In the genomic region with DNA sequence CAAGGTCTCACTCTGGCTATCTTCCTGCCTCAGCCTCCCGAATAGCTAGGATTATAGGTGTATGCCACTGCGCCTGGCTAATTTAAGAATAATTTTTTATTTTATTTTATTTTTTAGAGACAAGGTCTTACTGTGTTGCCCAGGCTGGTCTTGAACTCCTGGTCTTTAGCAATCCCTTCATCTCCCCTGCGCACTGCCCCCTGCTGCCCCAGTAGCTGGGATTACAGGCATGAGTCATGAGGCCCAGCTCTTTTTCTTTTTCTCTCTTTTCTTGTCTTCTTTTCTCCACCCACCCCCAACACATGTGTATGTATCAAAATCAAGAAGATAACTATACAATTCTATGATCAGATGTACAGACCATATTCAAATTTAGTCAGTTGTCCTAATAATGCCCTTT, we compare ENCODE assay signal across 11 cellular contexts.
A peak's percentile ranks its signal among the peaks of the same experiment; 100 is the strongest.
DNase-seq lines count a peak whose midpoint lies in the region; ATAC-seq and TF ChIP-seq lines count a peak whose summit lies in the region.
"Had no signal": no experiment of that assay in that cellular context is flagged by ENCODE, and none has a peak within 500 bp of the region (broad histone marks: within the 10 kb centered on the region; RNA-seq: fewer than 3 reads in every experiment).

No MANE protein-coding gene starts in this region.

- in situ Hi-C loops in GM13977 (cut with MboI; ENCODE audit: low pct_unique_long_range_greater_than_20kb, low sequenced_read_pairs, unreplicated experiment), result no loop called here

- H3K36me3 Mint-ChIP-seq in activated CD4-positive, alpha-beta T cell treated with anti-CD3 and anti-CD28 coated beads for 36 hours (ENCODE audit: low read depth), result peaks cover 14% of the 10 kb centered on the region

- H3K4me1 Mint-ChIP-seq in activated CD4-positive, alpha-beta T cell treated with anti-CD3 and anti-CD28 coated beads for 36 hours, result peaks cover 8% of the 10 kb centered on the region

- POLR2A ChIA-PET in activated CD4-positive, alpha-beta T cell treated with anti-CD3 and anti-CD28 coated beads for 36 hours (lab: Charles Lee), result interaction anchor here (0.6 to 0.7 kb wide), 2 partner anchors 33 to 499 kb away, joined by 3 read pairs; no protein-coding TSS in a partner anchor

- peaks cover 4% of the 10 kb centered on the region for H3K9me3 Mint-ChIP-seq in activated CD4-positive, alpha-beta T cell treated with anti-CD3 and anti-CD28 coated beads for 36 hours (ENCODE audit: low read depth)

- TF ChIP-seq CTCF in GM13977 (IDR thresholded peaks at IDR 0.05; ENCODE audit: extremely low read depth, insufficient read depth, missing control alignments) (peak; percentile 7), WI38 (IDR thresholded peaks at IDR 0.05; ENCODE audit: low read depth, low read length) (0 out of 2 replicates have a peak, but pooled peaks have one; percentile 16)

- no peak overlapping the region for H3K4me3 ChIP-seq in WI38 (ENCODE audit: low read depth, low read length)

- H3K27ac Mint-ChIP-seq in activated CD4-positive, alpha-beta T cell treated with anti-CD3 and anti-CD28 coated beads for 36 hours, result no peak overlapping the region
- H3K27ac Mint-ChIP-seq: stimulated activated naive CD8-positive, alpha-beta T cell treated with anti-CD3 and anti-CD28 coated beads, Interleukin-15, Interleukin-2, amounts not matched to agents 100 ng/mL and 50 ng/mL, for 24 hours had no signal

- DNase-seq in activated CD4-positive, alpha-beta T cell treated with anti-CD3 and anti-CD28 coated beads for 36 hours, result peak; percentile 40
- no peak for DNase-seq in activated CD4-positive, alpha-beta T cell treated with anti-CD3 and anti-CD28 coated beads, Interleukin-2, amount 50 U/mL, for 4 hours
- no peak for DNase-seq in GM13977 (ENCODE audit: low spot score)
- peak; percentile 45 for DNase-seq in iris pigment epithelial cell (ENCODE audit: low read depth)
- no peak for DNase-seq in occipital lobe (lab: John Stamatoyannopoulos, UW)
- DNase-seq: GOT3 had no signal

- H3K27me3 Mint-ChIP-seq in activated CD4-positive, alpha-beta T cell treated with anti-CD3 and anti-CD28 coated beads for 36 hours, result no peaks in the 10 kb centered on the region
- H3K27me3 Mint-ChIP-seq: natural killer cell treated with Interleukin-12 subunit alpha and Interleukin-12 subunit beta and Interleukin-15 and Interleukin-18, amount 100 ng/mL, for 72 hours; stimulated activated naive CD8-positive, alpha-beta T cell treated with anti-CD3 and anti-CD28 coated beads, Interleukin-15, Interleukin-2, amounts not matched to agents 100 ng/mL and 50 ng/mL, for 24 hours had no signal

- CTCF ChIA-PET in activated CD4-positive, alpha-beta T cell treated with anti-CD3 and anti-CD28 coated beads for 36 hours (lab: Charles Lee), result interaction anchor here (0.6 to 1.5 kb wide), 8 partner anchors 8 to 960 kb away, joined by 3 to 9 read pairs (median 3); no protein-coding TSS in a partner anchor

- peak; percentile 30 for ATAC-seq in activated CD4-positive, alpha-beta T cell treated with anti-CD3 and anti-CD28 coated beads for 36 hours
- ATAC-seq in esophagus mucosa, result no peak
- no peak for ATAC-seq in HG02840 (IDR thresholded peaks at IDR 0.05; ENCODE audit: low FRiP score, unreplicated experiment)
- ATAC-seq: natural killer cell treated with Interleukin-12 subunit alpha and Interleukin-12 subunit beta and Interleukin-15 and Interleukin-18, amount 100 ng/mL, for 72 hours had no signal

- intact Hi-C loops in activated CD4-positive, alpha-beta T cell treated with anti-CD3 and anti-CD28 coated beads for 36 hours (cut with DNase I, micrococcal nuclease), result loop anchor here in 1 of 2 experiments (1.0 kb wide), 1 partner anchor 55 kb away; no protein-coding TSS in a partner anchor

- H3K4me3 Mint-ChIP-seq in activated CD4-positive, alpha-beta T cell treated with anti-CD3 and anti-CD28 coated beads for 36 hours, result no peak overlapping the region
- H3K4me3 Mint-ChIP-seq: natural killer cell treated with Interleukin-12 subunit alpha and Interleukin-12 subunit beta and Interleukin-15 and Interleukin-18, amount 100 ng/mL, for 72 hours; stimulated activated naive CD8-positive, alpha-beta T cell treated with anti-CD3 and anti-CD28 coated beads, Interleukin-15, Interleukin-2, amounts not matched to agents 100 ng/mL and 50 ng/mL, for 24 hours had no signal

Comparison
In these comparisons a context has a peak if more than half of its experiments do, and no peak if none do; other contexts are left out.
1. DNase-seq: peak in activated CD4-positive, alpha-beta T cell treated with anti-CD3 and anti-CD28 coated beads for 36 hours (single experiment) and iris pigment epithelial cell (single experiment); none in activated CD4-positive, alpha-beta T cell treated with anti-CD3 and anti-CD28 coated beads, Interleukin-2, amount 50 U/mL, for 4 hours (0 of 2), GM13977 (single experiment) and occipital lobe (single experiment).